ENCODE assay signal across 8 cellular contexts in the genomic region with DNA sequence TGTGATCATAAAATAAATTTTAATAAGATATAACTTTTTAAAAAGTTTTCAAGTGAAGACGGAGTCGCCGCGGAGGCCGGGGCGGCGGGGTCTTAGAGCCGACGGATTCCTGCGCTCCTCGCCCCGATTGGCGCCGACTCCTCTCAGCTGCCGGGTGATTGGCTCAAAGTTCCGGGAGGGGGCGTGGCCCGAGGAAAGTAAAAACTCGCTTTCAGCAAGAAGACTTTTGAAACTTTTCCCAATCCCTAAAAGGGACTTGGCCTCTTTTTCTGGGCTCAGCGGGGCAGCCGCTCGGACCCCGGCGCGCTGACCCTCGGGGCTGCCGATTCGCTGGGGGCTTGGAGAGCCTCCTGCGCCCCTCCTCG. TPM values are rescaled to one million over a fixed set of nuclear protein-coding genes. Genes with fewer than 3 reads are reported as not detected.
A peak's percentile ranks its signal among the peaks of the same experiment; 100 is the strongest.
DNase-seq lines count a peak whose midpoint lies in the region; ATAC-seq and TF ChIP-seq lines count a peak whose summit lies in the region.

A gene (plus strand): TSS at position 229 of the 365 bp plus-strand sequence. CDS start 507 bp downstream, outside the sequence.

- H3K36me3 ChIP-seq in ectodermal cell (ENCODE audit: control insufficient read depth, insufficient read depth, low read length) (no peaks in the 10 kb centered on the region), lung (ENCODE audit: control insufficient read depth in 2 of 2, insufficient read depth in 2 of 2, low read length in 2 of 2) (no peaks in the 10 kb centered on the region), stomach (no peaks in the 10 kb centered on the region)

- POLR2A ChIA-PET in activated B cell treated with CpG ODN at 0.5 μM for 24 hours (lab: Charles Lee), result no interaction called here

- no peak for TF ChIP-seq CTCF in activated B cell treated with CpG ODN at 0.5 μM for 24 hours (IDR thresholded peaks at IDR 0.05)
- TF ChIP-seq CTCF in lung (IDR thresholded peaks at IDR 0.05; ENCODE audit: control extremely low read depth, extremely low read depth), result no peak
- no peak for TF ChIP-seq CTCF in stomach (IDR thresholded peaks at IDR 0.05)

- no peak for TF ChIP-seq POLR2A in stomach (IDR thresholded peaks at IDR 0.05)

- no peak for TF ChIP-seq EP300 in stomach (IDR thresholded peaks at IDR 0.05)

- H3K4me3 Mint-ChIP-seq in activated B cell treated with CpG ODN at 0.5 μM for 24 hours, result peak within 1 kb of the TSS; percentile 35

- H3K4me1 ChIP-seq in ectodermal cell (ENCODE audit: control insufficient read depth, insufficient read depth, low read length), result peaks cover 7% of the 10 kb centered on the region
- H3K4me1 ChIP-seq in lung (ENCODE audit: control insufficient read depth in 2 of 2, insufficient read depth in 2 of 2, low read length in 2 of 2), result peaks cover 0 to 10% of the 10 kb centered on the region in 2 donors
- peaks cover 12 to 42% (median 30%) of the 10 kb centered on the region in 4 donors for H3K4me1 ChIP-seq in stomach

- WGBS in ectodermal cell, 2 experiments, result 0% methylated on average over 30 of the region's 30 CpGs
- WGBS in lung, 2 donors, result 0 to 3% methylated on average over 30 of the region's 30 CpGs
- WGBS in stomach, 5 donors, result 2 to 9% (median 3%) methylated on average over 28 to 30 of the region's 30 CpGs

- H3K4me3 ChIP-seq in ectodermal cell (ENCODE audit: insufficient read depth, low read depth, low read length), result peak within 1 kb of the TSS; percentile 20
- peak within 1 kb of the TSS; percentile 13 for H3K4me3 ChIP-seq in lung
- H3K4me3 ChIP-seq in stomach, result peak within 1 kb of the TSS; percentile 28 to 45 (median 32)

- H3K27me3 ChIP-seq in ectodermal cell (ENCODE audit: control insufficient read depth, insufficient read depth, low read length, poor library complexity, severe bottlenecking), result peaks cover 90% of the 10 kb centered on the region
- H3K27me3 ChIP-seq in lung (ENCODE audit: control insufficient read depth, insufficient read depth), result peaks cover 9% of the 10 kb centered on the region
- H3K27me3 ChIP-seq in stomach, result peaks cover 43 to 88% (median 72%) of the 10 kb centered on the region in 3 donors

- DNase-seq in GM19238 (ENCODE audit: insufficient read length, low spot score) (peak; percentile 60), activated B cell treated with CpG ODN at 0.5 μM for 24 hours (no peak), lung (ENCODE audit: low spot score) (peak; percentile 67), stomach (peak; percentile 54), NCI-H187 (lab: John Stamatoyannopoulos, UW) (no peak)

- no peak within 1 kb of the TSS for H3K27ac ChIP-seq in ectodermal cell (ENCODE audit: insufficient read depth, low read depth, low read length, poor library complexity, severe bottlenecking)
- peak within 1 kb of the TSS; percentile 60 to 86 for H3K27ac ChIP-seq in lung (ENCODE audit: low read depth in 1 of 2, low read length in 1 of 2)
- peak within 1 kb of the TSS in 3 of 5 donors; percentile 20 to 51 (median 42) for H3K27ac ChIP-seq in stomach

- CTCF ChIA-PET in activated B cell treated with CpG ODN at 0.5 μM for 24 hours (lab: Charles Lee), result no interaction called here

- H3K9me3 Mint-ChIP-seq in activated B cell treated with CpG ODN at 0.5 μM for 24 hours, result no peaks in the 10 kb centered on the region

- H3K36me3 Mint-ChIP-seq in activated B cell treated with CpG ODN at 0.5 μM for 24 hours (ENCODE audit: low read depth), result no peaks in the 10 kb centered on the region

- intact Hi-C loops in activated B cell treated with CpG ODN at 0.5 μM for 24 hours (cut with micrococcal nuclease) (loop anchor here (5.0 to 10.0 kb wide), 2 partner anchors 54 to 198 kb away; a partner anchor contains a TSS), stomach (cut with DNase I; ENCODE audit: low total_unique reads) (loop anchor here (5.0 kb wide), 1 partner anchor 491 kb away; no protein-coding TSS in a partner anchor)

- H3K27ac Mint-ChIP-seq in activated B cell treated with CpG ODN at 0.5 μM for 24 hours, result no peak within 1 kb of the TSS

- H3K9me3 ChIP-seq in ectodermal cell (ENCODE audit: control insufficient read depth, low read length) (no peaks in the 10 kb centered on the region), lung (ENCODE audit: control insufficient read depth in 2 of 2, insufficient read depth in 1 of 2, low read length in 1 of 2) (peaks cover 0 to 2% of the 10 kb centered on the region in 2 donors), stomach (no peaks in the 10 kb centered on the region)

- peaks cover 51% of the 10 kb centered on the region for H3K27me3 Mint-ChIP-seq in activated B cell treated with CpG ODN at 0.5 μM for 24 hours

- ATAC-seq in activated B cell treated with CpG ODN at 0.5 μM for 24 hours (ENCODE audit: low read depth) (no peak), lung (ENCODE audit: insufficient read depth, low FRiP score) (no peak), HG03457 (IDR thresholded peaks at IDR 0.05; ENCODE audit: unreplicated experiment) (no peak), HG03565 (IDR thresholded peaks at IDR 0.05; ENCODE audit: unreplicated experiment) (no peak)

- peaks cover 29% of the 10 kb centered on the region for H3K4me1 Mint-ChIP-seq in activated B cell treated with CpG ODN at 0.5 μM for 24 hours

RNA-seq across cellular contexts. Expression of the gene that starts here (rescaled TPM):
- total RNA-seq in activated B cell treated with CpG ODN at 0.5 μM for 24 hours (not detected in 2 replicates), lung (1 to 10 TPM in 1 of 2 donors, under 1 TPM in 1; 0.82 to 2.7 TPM), stomach (under 1 TPM in 1 of 5 donors, not detected in 4; 0.18 TPM)
- polyA plus RNA-seq in ectodermal cell (2013, experiment 1 of 4), result 5.3 TPM
- 6.9 TPM for polyA plus RNA-seq in ectodermal cell (2013, experiment 2 of 4)
- polyA plus RNA-seq in ectodermal cell (2013, experiment 3 of 4), result 4.0 TPM
- polyA plus RNA-seq in ectodermal cell (2013, experiment 4 of 4), result 3.2 TPM
- polyA plus RNA-seq in lung (under 1 TPM; 0.37 to 0.43 TPM), stomach (under 1 TPM in 2 of 3 donors, not detected in 1; 0.08 to 0.12 TPM)

Comparison
In these comparisons a context has a peak if more than half of its experiments do, and no peak if none do; other contexts are left out.
1. Peak in DNase-seq, H3K4me3 ChIP-seq and H3K27ac ChIP-seq in stomach; RNA of the gene not detected or under 1 TPM.
2. DNase-seq: peak in GM19238 (single experiment) and lung (single experiment); none in activated B cell treated with CpG ODN at 0.5 μM for 24 hours (single experiment) and NCI-H187 (0 of 2).
3. Peak in every context shown above with its lines, with median percentiles within 50 percentile points of each other: H3K4me3 ChIP-seq.